Comparison of ENCODE assay signal across 16 cellular contexts in the genomic region with DNA sequence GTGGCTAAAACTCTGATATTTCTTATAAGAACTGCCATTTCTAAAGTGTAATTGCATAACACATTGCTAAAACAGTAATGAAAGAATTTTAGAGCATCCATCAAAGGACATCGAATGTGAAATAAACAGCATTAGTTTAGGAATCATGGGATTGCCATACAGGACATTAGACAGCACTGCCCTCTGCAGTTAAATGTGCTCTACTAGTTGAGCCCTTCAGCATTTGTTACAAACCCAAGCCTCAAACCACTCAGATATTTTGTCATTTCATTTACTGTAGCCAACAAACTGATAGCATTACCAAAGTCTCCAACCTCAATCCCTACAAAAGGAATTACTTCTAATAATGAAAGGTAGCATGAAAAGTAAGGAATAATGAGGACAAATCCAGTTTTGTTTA.
DNase-seq lines count a peak whose midpoint lies in the region; ATAC-seq and TF ChIP-seq lines count a peak whose summit lies in the region.
"Had no signal": no experiment of that assay in that cellular context is flagged by ENCODE, and none has a peak within 500 bp of the region (broad histone marks: within the 10 kb centered on the region; RNA-seq: fewer than 3 reads in every experiment).

No MANE protein-coding gene starts in this region.

- intact Hi-C loops in spleen (cut with DNase I; ENCODE audit: low total_unique reads) = no loop called here

- H2BK120ac ChIP-seq in mesenchymal stem cell (ENCODE audit: low read depth, low read length) = no peak overlapping the region

- no peaks in the 10 kb centered on the region for H3K4me1 ChIP-seq in mesenchymal stem cell (ENCODE audit: control insufficient read depth, insufficient read depth, low read depth, low read length)
- H3K4me1 ChIP-seq in spleen = no peaks in the 10 kb centered on the region

- H4K8ac ChIP-seq in mesenchymal stem cell (ENCODE audit: low read length) = no peak overlapping the region

- TF ChIP-seq RAD21 in Ishikawa (IDR thresholded peaks at IDR 0.05; ENCODE audit: low read depth) = peak; percentile 61

- H3K36me3 ChIP-seq in mesenchymal stem cell (ENCODE audit: control insufficient read depth in 1 of 2, insufficient read depth in 2 of 2, low read depth in 1 of 2, low read length in 2 of 2) (no peaks in the 10 kb centered on the region), spleen (no peaks in the 10 kb centered on the region)

- no peak overlapping the region for H3K4me2 ChIP-seq in mesenchymal stem cell (ENCODE audit: low read length, poor library complexity, severe bottlenecking)
- H3K4me2 ChIP-seq: KMS-11 had no signal

- no peak for TF ChIP-seq CTCF in spleen (IDR thresholded peaks at IDR 0.05 in 8 of 11, conservative IDR thresholded peaks at IDR 0.05 in 3 of 11)

- no peak overlapping the region for H4K91ac ChIP-seq in mesenchymal stem cell (ENCODE audit: low read length)

- H3K9ac ChIP-seq in mesenchymal stem cell (ENCODE audit: low read length) = no peak overlapping the region
- H3K9ac ChIP-seq: KMS-11 had no signal

- no peak overlapping the region for H2BK15ac ChIP-seq in mesenchymal stem cell (ENCODE audit: low read depth, poor library complexity, severe bottlenecking)

- no peaks in the 10 kb centered on the region for H3K79me1 ChIP-seq in mesenchymal stem cell (replicated peaks; ENCODE audit: low read length, poor library complexity, severe bottlenecking)

- DNase-seq in D341Med (ENCODE audit: low spot score) (peak; percentile 25), mesenchymal stem cell (peak; percentile 5), HK-2 (ENCODE audit: unreplicated experiment) (no peak), spleen (no peak)
- DNase-seq: activated naive CD4-positive, alpha-beta T cell treated with Interleukin-2 at 50 U/mL for 16 hours; CD8-positive, alpha-beta memory T cell; central memory CD4-positive, alpha-beta T cell; HFFc6; NCI-H2227 treated with DMSO at 0.1 percent for 48 hours had no signal

- H3K9me3 ChIP-seq in mesenchymal stem cell (ENCODE audit: control insufficient read depth, low read length) (peaks cover under 1% of the 10 kb centered on the region), spleen (no peaks in the 10 kb centered on the region)

- TF ChIP-seq EP300 in Ishikawa (IDR thresholded peaks at IDR 0.05; ENCODE audit: borderline replicate concordance) = no peak

- 63% methylated on average over 1 of the region's 1 CpG for WGBS in mesenchymal stem cell
- WGBS in spleen, 5 donors = 60 to 85% (median 69%) methylated on average over 1 of the region's 1 CpG

- H3K27me3 ChIP-seq in mesenchymal stem cell (ENCODE audit: control insufficient read depth in 1 of 2, insufficient read depth in 1 of 2, low read length in 2 of 2) = no peaks in the 10 kb centered on the region
- H3K27me3 ChIP-seq in spleen (replicated peaks in 1 of 7) = no peaks in the 10 kb centered on the region

- no peak overlapping the region for H3K18ac ChIP-seq in mesenchymal stem cell (ENCODE audit: low read depth in 1 of 2, low read length in 2 of 2)

- H2AFZ ChIP-seq in mesenchymal stem cell (ENCODE audit: low read depth, low read length) = no peak overlapping the region

- H2BK12ac ChIP-seq in mesenchymal stem cell (ENCODE audit: low read length in 2 of 2) = no peak overlapping the region

- H2AK5ac ChIP-seq in mesenchymal stem cell (ENCODE audit: low read length, severe bottlenecking) = no peak overlapping the region

- peak; percentile 58 for ATAC-seq in SK-N-SH treated with all-trans-retinoic acid at 6 μM for 48 hours
- ATAC-seq in HG03378 (IDR thresholded peaks at IDR 0.05; ENCODE audit: unreplicated experiment) = no peak
- ATAC-seq in GM19035 (IDR thresholded peaks at IDR 0.05; ENCODE audit: unreplicated experiment) = no peak
- ATAC-seq: natural killer cell treated with Interleukin-12 subunit alpha and Interleukin-12 subunit beta and Interleukin-15 and Interleukin-18, amount 100 ng/mL, for 72 hours; stimulated activated effector memory CD8-positive, alpha-beta T cell treated with anti-CD3 and anti-CD28 coated beads, Interleukin-12 subunit alpha, Interleukin-12 subunit beta, amount 100 ng/mL, for 72 hours had no signal

- H3K4me3 ChIP-seq in mesenchymal stem cell (ENCODE audit: insufficient read depth in 1 of 2, low read depth in 1 of 2, low read length in 2 of 2) = no peak overlapping the region
- H3K4me3 ChIP-seq in spleen = no peak overlapping the region

- no peak for TF ChIP-seq POLR2A in spleen (IDR thresholded peaks at IDR 0.05)

- no peak overlapping the region for H3K23ac ChIP-seq in mesenchymal stem cell (ENCODE audit: low read length in 2 of 2)

- H2BK5ac ChIP-seq in mesenchymal stem cell (ENCODE audit: low read depth, low read length, poor library complexity, severe bottlenecking) = no peak overlapping the region

- no peak overlapping the region for H3K14ac ChIP-seq in mesenchymal stem cell (ENCODE audit: low read length in 2 of 2)

- H3K27ac ChIP-seq in mesenchymal stem cell (ENCODE audit: low read length, poor library complexity, severe bottlenecking) (no peak overlapping the region), spleen (no peak overlapping the region)
- H3K27ac ChIP-seq: KMS-11 had no signal

- no peak overlapping the region for H3K4ac ChIP-seq in mesenchymal stem cell (ENCODE audit: low read depth in 1 of 2, low read length in 2 of 2)

TF ChIP-seq in Ishikawa, 13 proteins besides CTCF, POLR2A, EP300 and RAD21 (continues in another document):
- TF ChIP-seq ZBTB7A (IDR thresholded peaks at IDR 0.05; ENCODE audit: low read depth) (no peak), YY1 (IDR thresholded peaks at IDR 0.05; ENCODE audit: low read depth) (no peak), NFIC (IDR thresholded peaks at IDR 0.05) (no peak), CEBPB (IDR thresholded peaks at IDR 0.05) (no peak), TCF12 (IDR thresholded peaks at IDR 0.05; ENCODE audit: low read depth) (no peak)
- TF ChIP-seq, protein P1, sequence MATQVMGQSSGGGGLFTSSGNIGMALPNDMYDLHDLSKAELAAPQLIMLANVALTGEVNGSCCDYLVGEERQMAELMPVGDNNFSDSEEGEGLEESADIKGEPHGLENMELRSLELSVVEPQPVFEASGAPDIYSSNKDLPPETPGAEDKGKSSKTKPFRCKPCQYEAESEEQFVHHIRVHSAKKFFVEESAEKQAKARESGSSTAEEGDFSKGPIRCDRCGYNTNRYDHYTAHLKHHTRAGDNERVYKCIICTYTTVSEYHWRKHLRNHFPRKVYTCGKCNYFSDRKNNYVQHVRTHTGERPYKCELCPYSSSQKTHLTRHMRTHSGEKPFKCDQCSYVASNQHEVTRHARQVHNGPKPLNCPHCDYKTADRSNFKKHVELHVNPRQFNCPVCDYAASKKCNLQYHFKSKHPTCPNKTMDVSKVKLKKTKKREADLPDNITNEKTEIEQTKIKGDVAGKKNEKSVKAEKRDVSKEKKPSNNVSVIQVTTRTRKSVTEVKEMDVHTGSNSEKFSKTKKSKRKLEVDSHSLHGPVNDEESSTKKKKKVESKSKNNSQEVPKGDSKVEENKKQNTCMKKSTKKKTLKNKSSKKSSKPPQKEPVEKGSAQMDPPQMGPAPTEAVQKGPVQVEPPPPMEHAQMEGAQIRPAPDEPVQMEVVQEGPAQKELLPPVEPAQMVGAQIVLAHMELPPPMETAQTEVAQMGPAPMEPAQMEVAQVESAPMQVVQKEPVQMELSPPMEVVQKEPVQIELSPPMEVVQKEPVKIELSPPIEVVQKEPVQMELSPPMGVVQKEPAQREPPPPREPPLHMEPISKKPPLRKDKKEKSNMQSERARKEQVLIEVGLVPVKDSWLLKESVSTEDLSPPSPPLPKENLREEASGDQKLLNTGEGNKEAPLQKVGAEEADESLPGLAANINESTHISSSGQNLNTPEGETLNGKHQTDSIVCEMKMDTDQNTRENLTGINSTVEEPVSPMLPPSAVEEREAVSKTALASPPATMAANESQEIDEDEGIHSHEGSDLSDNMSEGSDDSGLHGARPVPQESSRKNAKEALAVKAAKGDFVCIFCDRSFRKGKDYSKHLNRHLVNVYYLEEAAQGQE (IDR thresholded peaks at IDR 0.05; ENCODE audit: low read depth) = no peak
- TF ChIP-seq, protein P2, sequence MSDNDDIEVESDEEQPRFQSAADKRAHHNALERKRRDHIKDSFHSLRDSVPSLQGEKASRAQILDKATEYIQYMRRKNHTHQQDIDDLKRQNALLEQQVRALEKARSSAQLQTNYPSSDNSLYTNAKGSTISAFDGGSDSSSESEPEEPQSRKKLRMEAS (IDR thresholded peaks at IDR 0.05) = no peak

TF ChIP-seq in SK-N-SH treated with all-trans-retinoic acid at 6 μM for 48 hours, 23 proteins besides CTCF, POLR2A, EP300 and RAD21 (continues in another document):
- TF ChIP-seq, protein P3, sequence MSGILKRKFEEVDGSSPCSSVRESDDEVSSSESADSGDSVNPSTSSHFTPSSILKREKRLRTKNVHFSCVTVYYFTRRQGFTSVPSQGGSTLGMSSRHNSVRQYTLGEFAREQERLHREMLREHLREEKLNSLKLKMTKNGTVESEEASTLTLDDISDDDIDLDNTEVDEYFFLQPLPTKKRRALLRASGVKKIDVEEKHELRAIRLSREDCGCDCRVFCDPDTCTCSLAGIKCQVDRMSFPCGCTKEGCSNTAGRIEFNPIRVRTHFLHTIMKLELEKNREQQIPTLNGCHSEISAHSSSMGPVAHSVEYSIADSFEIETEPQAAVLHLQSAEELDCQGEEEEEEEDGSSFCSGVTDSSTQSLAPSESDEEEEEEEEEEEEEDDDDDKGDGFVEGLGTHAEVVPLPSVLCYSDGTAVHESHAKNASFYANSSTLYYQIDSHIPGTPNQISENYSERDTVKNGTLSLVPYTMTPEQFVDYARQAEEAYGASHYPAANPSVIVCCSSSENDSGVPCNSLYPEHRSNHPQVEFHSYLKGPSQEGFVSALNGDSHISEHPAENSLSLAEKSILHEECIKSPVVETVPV (CRISPR knock-in tag; IDR thresholded peaks at IDR 0.05) = no peak
- TF ChIP-seq ESRRG (CRISPR knock-in tag; IDR thresholded peaks at IDR 0.05) (no peak), TCF4 (CRISPR knock-in tag; IDR thresholded peaks at IDR 0.05; ENCODE audit: borderline replicate concordance) (no peak), ZFP3 (CRISPR knock-in tag; IDR thresholded peaks at IDR 0.05) (no peak), ZNF8 (CRISPR knock-in tag; IDR thresholded peaks at IDR 0.05) (no peak), BACH2 (CRISPR knock-in tag; IDR thresholded peaks at IDR 0.05; ENCODE audit: borderline replicate concordance) (no peak), SNAI2 (CRISPR knock-in tag; IDR thresholded peaks at IDR 0.05) (no peak), OSR1 (CRISPR knock-in tag; IDR thresholded peaks at IDR 0.05) (no peak)
- TF ChIP-seq, protein P4, sequence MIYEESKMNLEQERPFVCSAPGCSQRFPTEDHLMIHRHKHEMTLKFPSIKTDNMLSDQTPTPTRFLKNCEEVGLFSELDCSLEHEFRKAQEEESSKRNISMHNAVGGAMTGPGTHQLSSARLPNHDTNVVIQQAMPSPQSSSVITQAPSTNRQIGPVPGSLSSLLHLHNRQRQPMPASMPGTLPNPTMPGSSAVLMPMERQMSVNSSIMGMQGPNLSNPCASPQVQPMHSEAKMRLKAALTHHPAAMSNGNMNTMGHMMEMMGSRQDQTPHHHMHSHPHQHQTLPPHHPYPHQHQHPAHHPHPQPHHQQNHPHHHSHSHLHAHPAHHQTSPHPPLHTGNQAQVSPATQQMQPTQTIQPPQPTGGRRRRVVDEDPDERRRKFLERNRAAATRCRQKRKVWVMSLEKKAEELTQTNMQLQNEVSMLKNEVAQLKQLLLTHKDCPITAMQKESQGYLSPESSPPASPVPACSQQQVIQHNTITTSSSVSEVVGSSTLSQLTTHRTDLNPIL (CRISPR knock-in tag; IDR thresholded peaks at IDR 0.05; ENCODE audit: low read depth) = no peak

Comparison
In these comparisons a context has a peak if more than half of its experiments do, and no peak if none do; other contexts are left out.
1. DNase-seq: peak in D341Med (single experiment) and mesenchymal stem cell (single experiment); none in HK-2 (single experiment) and spleen (single experiment).